24 cellular contexts compared by ENCODE assay signal in the genomic region with DNA sequence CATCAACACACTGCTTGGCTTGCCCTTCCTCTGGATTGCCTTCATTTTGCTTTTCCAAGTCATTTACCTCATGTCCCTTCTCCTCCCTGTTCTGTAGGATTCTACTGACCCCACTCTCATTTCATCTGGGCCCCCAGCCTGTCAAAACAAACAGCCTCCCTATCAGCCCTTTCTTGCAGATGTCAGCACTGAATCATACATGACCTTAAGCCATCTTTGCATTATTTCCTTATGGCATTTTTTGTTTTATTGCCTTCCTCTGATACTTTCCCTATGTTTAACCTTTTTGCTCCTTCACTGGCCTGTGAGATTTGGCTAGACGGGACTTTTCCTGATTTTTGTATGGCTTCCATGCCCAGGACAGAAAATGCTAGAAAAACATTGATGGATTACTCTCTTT.
"Had no signal": no experiment of that assay in that cellular context is flagged by ENCODE, and none has a peak within 500 bp of the region (broad histone marks: within the 10 kb centered on the region; RNA-seq: fewer than 3 reads in every experiment).

No MANE protein-coding gene starts in this region.

- ATAC-seq: activated T-helper 17 cell treated with anti-CD3 and anti-CD28 coated beads, Interleukin-2, amount 50 U/mL, for 72 hours; left lung; natural killer cell treated with Interleukin-12 subunit alpha and Interleukin-12 subunit beta and Interleukin-15 and Interleukin-18, amount 100 ng/mL, for 72 hours; stimulated activated naive CD8-positive, alpha-beta T cell treated with anti-CD3 and anti-CD28 coated beads, Interleukin-15, Interleukin-2, amounts not matched to agents 100 U/mL and 50 U/mL, for 24 hours; T-cell had no signal

- H3K4me3 ChIP-seq: adrenal gland, ascending aorta, breast epithelium, coronary artery, left lung, sigmoid colon had no signal

- H3K4me3 Mint-ChIP-seq: activated naive CD8-positive, alpha-beta T cell; activated T-cell treated with anti-CD3 and anti-CD28 coated beads, Interleukin-2, amount 50 U/mL, for 24 hours; activated T-helper 17 cell treated with anti-CD3 and anti-CD28 coated beads, Interleukin-2, amount 50 U/mL, for 72 hours; endodermal cell; mesothelial cell of epicardium; natural killer cell treated with Interleukin-12 subunit alpha and Interleukin-12 subunit beta and Interleukin-15 and Interleukin-18, amount 100 ng/mL, for 72 hours; T-cell; T-helper 2 cell treated with Interferon-gamma antibody and Interleukin-4, amounts not matched to agents 5 μg/mL and 100 μg/mL, for 36 hours had no signal

- H3K4me1 Mint-ChIP-seq: endodermal cell had no signal

- H3K36me3 Mint-ChIP-seq: activated naive CD8-positive, alpha-beta T cell; mesothelial cell of epicardium; natural killer cell treated with Interleukin-12 subunit alpha and Interleukin-12 subunit beta and Interleukin-15 and Interleukin-18, amount 100 ng/mL, for 72 hours; T-cell had no signal

- H3K27me3 Mint-ChIP-seq: activated naive CD8-positive, alpha-beta T cell; activated T-cell treated with anti-CD3 and anti-CD28 coated beads, Interleukin-2, amount 50 U/mL, for 24 hours; activated T-helper 17 cell treated with anti-CD3 and anti-CD28 coated beads, Interleukin-2, amount 50 U/mL, for 72 hours; natural killer cell treated with Interleukin-12 subunit alpha and Interleukin-12 subunit beta and Interleukin-15 and Interleukin-18, amount 100 ng/mL, for 72 hours; progenitor cell of endocrine pancreas; T-cell had no signal

- H3K27me3 ChIP-seq: adrenal gland, ascending aorta, breast epithelium, left lung, sigmoid colon had no signal

- H3K36me3 ChIP-seq: adrenal gland, ascending aorta, breast epithelium, left lung, sigmoid colon had no signal

- H3K9me3 Mint-ChIP-seq: activated T-cell treated with anti-CD3 and anti-CD28 coated beads, Interleukin-2, amount 50 U/mL, for 24 hours; activated T-helper 17 cell treated with anti-CD3 and anti-CD28 coated beads, Interleukin-2, amount 50 U/mL, for 72 hours; endodermal cell; mesothelial cell of epicardium; natural killer cell treated with Interleukin-12 subunit alpha and Interleukin-12 subunit beta and Interleukin-15 and Interleukin-18, amount 100 ng/mL, for 72 hours; T-cell; T-helper 2 cell treated with Interferon-gamma antibody and Interleukin-4, amounts not matched to agents 5 μg/mL and 100 μg/mL, for 36 hours had no signal

- H3K27ac Mint-ChIP-seq: activated naive CD8-positive, alpha-beta T cell; activated T-cell treated with anti-CD3 and anti-CD28 coated beads, Interleukin-2, amount 50 U/mL, for 24 hours; activated T-helper 17 cell treated with anti-CD3 and anti-CD28 coated beads, Interleukin-2, amount 50 U/mL, for 72 hours; endodermal cell; mesothelial cell of epicardium; natural killer cell treated with Interleukin-12 subunit alpha and Interleukin-12 subunit beta and Interleukin-15 and Interleukin-18, amount 100 ng/mL, for 72 hours; progenitor cell of endocrine pancreas; T-cell; T-helper 2 cell treated with Interferon-gamma antibody and Interleukin-4, amounts not matched to agents 5 μg/mL and 100 μg/mL, for 36 hours had no signal

- DNase-seq: activated CD4-positive, alpha-beta T cell treated with anti-CD3 and anti-CD28 coated beads for 1 hour; activated CD4-positive, alpha-beta T cell treated with anti-CD3 and anti-CD28 coated beads, Interleukin-2, amount 50 U/mL, for 4 hours; activated CD8-positive, alpha-beta memory T cell treated with anti-CD3 and anti-CD28 coated beads for 24 hours; activated CD8-positive, alpha-beta memory T cell treated with anti-CD3 and anti-CD28 coated beads, Interleukin-2, amount 50 U/mL, for 4 hours; activated T-cell treated with anti-CD3 and anti-CD28 coated beads, Interleukin-2, amount 50 U/mL, for 24 hours; adrenal gland; cerebellar nuclear complex; endodermal cell; foreskin melanocyte; left lung; retina; sigmoid colon; stimulated activated CD4-positive, alpha-beta T cell treated with anti-CD3 and anti-CD28 coated beads, Interleukin-4, amount 100 ng/mL, for 4 hours; stimulated activated naive CD8-positive, alpha-beta T cell treated with anti-CD3 and anti-CD28 coated beads, Interleukin-15, Interleukin-2, amounts not matched to agents 100 U/mL and 50 U/mL, for 24 hours; T-cell had no signal
